Comparison of ENCODE assay signal across 21 cellular contexts in genomic region chr1:101332622-101333021, GRCh38.
DNase-seq lines count a peak whose midpoint lies in the region; ATAC-seq, FAIRE-seq and TF ChIP-seq lines count a peak whose summit lies in the region.
"Had no signal": no experiment of that assay in that cellular context is flagged by ENCODE, and none has a peak within 500 bp of the region (broad histone marks: within the 10 kb centered on the region; RNA-seq: fewer than 3 reads in every experiment).

No MANE protein-coding gene starts in this region.

- peaks cover 17% of the 10 kb centered on the region for H3K4me1 Mint-ChIP-seq in activated naive CD8-positive, alpha-beta T cell treated with anti-CD3 and anti-CD28 coated beads for 36 hours
- H3K4me1 Mint-ChIP-seq in activated naive CD8-positive, alpha-beta T cell treated with anti-CD3 and anti-CD28 coated beads, Interleukin-2, amount 50 U/mL, for 24 hours, result peaks cover 23% of the 10 kb centered on the region
- peaks cover 84 to 87% of the 10 kb centered on the region in 2 donors for H3K4me1 Mint-ChIP-seq in natural killer cell
- H3K4me1 Mint-ChIP-seq: CD4-positive, CD25-positive, alpha-beta regulatory T cell; GM23338 had no signal

- H3K36me3 ChIP-seq in GM12878 (ENCODE audit: control insufficient read depth in 2 of 2, insufficient read depth in 2 of 2, low read length in 1 of 2), result no peaks in the 10 kb centered on the region
- H3K36me3 ChIP-seq: BLaER1, HAP-1 had no signal

- no peak for ATAC-seq in activated naive CD8-positive, alpha-beta T cell treated with anti-CD3 and anti-CD28 coated beads, Interleukin-2, amount 50 U/mL, for 24 hours
- ATAC-seq in GM12878 (peak; percentile 56), natural killer cell (peak in 1 of 3 donors; percentile 18)
- ATAC-seq: CD8-positive, alpha-beta T cell; GM23338 had no signal

- SMC1A ChIA-PET in GM12878 (lab: Charles Lee; ENCODE audit: uncharacterized antibody, unreplicated experiment), result interaction anchor here (1.3 to 1.4 kb wide), 2 partner anchors 13 to 22 kb away, joined by 3 to 4 read pairs; no protein-coding TSS in a partner anchor

- intact Hi-C loops in GM12878 (cut with micrococcal nuclease; ENCODE audit: unreplicated experiment), result no loop called here
- intact Hi-C loops in natural killer cell (cut with micrococcal nuclease), result loop anchor here (1.0 to 10.0 kb wide), 4 partner anchors 23 to 620 kb away; no protein-coding TSS in a partner anchor

- H3K27me3 Mint-ChIP-seq in activated naive CD8-positive, alpha-beta T cell treated with anti-CD3 and anti-CD28 coated beads for 36 hours, result no peaks in the 10 kb centered on the region
- peaks cover 4% of the 10 kb centered on the region for H3K27me3 Mint-ChIP-seq in activated naive CD8-positive, alpha-beta T cell treated with anti-CD3 and anti-CD28 coated beads, Interleukin-2, amount 50 U/mL, for 24 hours
- H3K27me3 Mint-ChIP-seq in natural killer cell (ENCODE audit: low read depth in 2 of 2), result no peaks in the 10 kb centered on the region
- H3K27me3 Mint-ChIP-seq: B cell had no signal

- DNase-seq in activated naive CD8-positive, alpha-beta T cell treated with anti-CD3 and anti-CD28 coated beads for 36 hours, result no peak
- DNase-seq in activated naive CD8-positive, alpha-beta T cell treated with anti-CD3 and anti-CD28 coated beads, Interleukin-2, amount 50 U/mL, for 24 hours, result no peak
- DNase-seq in GM12878 (ENCODE audit: low read depth, low spot score), result no peak
- no peak for DNase-seq in natural killer cell
- no peak for DNase-seq in effector CD8-positive, alpha-beta T cell (lab: John Stamatoyannopoulos, UW)
- DNase-seq in activated CD4-positive, alpha-beta T cell treated with anti-CD3 and anti-CD28 coated beads, Interleukin-2, amount 50 U/mL, for 48 hours, result no peak
- no peak for DNase-seq in H54 (ENCODE audit: insufficient read length, low spot score)
- DNase-seq: Caco-2; CD4-positive, CD25-positive, alpha-beta regulatory T cell; CD8-positive, alpha-beta T cell; DMS153; DND-41; HFFc6 had no signal

- H3K9me3 ChIP-seq in GM12878 (replicated peaks; ENCODE audit: control insufficient read depth, insufficient read depth, low read length), result peaks cover 2% of the 10 kb centered on the region; the same call in 2 of the 3 replicates
- H3K9me3 ChIP-seq: Caco-2, HAP-1 had no signal

- H4K20me1 ChIP-seq in GM12878 (ENCODE audit: control insufficient read depth, insufficient read depth), result no peaks in the 10 kb centered on the region
- H4K20me1 ChIP-seq: BLaER1 had no signal

- no peak overlapping the region for H3K4me3 ChIP-seq in GM12878
- H3K4me3 ChIP-seq: BLaER1, GM23338, HAP-1 had no signal

- WGBS in GM12878 (ENCODE audit: insufficient coverage, insufficient replicate concordance, low lambda C conversion rate, missing lambda C conversion rate), result 96% methylated on average over 1 of the region's 1 CpG

- H3K9ac ChIP-seq in GM12878 (ENCODE audit: control insufficient read depth, insufficient read depth, low read length), result no peak overlapping the region
- H3K9ac ChIP-seq: BLaER1 had no signal

- BruUV-seq in GM12878 (replicated peaks; lab: Mats Ljungman, UMichigan), result no TSS peak

- H3K4me3 Mint-ChIP-seq in activated naive CD8-positive, alpha-beta T cell treated with anti-CD3 and anti-CD28 coated beads for 36 hours, result no peak overlapping the region
- no peak overlapping the region for H3K4me3 Mint-ChIP-seq in activated naive CD8-positive, alpha-beta T cell treated with anti-CD3 and anti-CD28 coated beads, Interleukin-2, amount 50 U/mL, for 24 hours
- H3K4me3 Mint-ChIP-seq in natural killer cell, result peak overlapping the region; percentile 77
- H3K4me3 Mint-ChIP-seq: B cell; CD4-positive, CD25-positive, alpha-beta regulatory T cell; CD8-positive, alpha-beta T cell; GM23338; HFFc6 had no signal

- H3K79me2 ChIP-seq in GM12878 (ENCODE audit: control insufficient read depth, insufficient read depth, low read length), result no peaks in the 10 kb centered on the region

- in situ Hi-C loops in GM12878 (cut with MboI), result no loop called here

- peaks cover 4% of the 10 kb centered on the region for H3K9me3 Mint-ChIP-seq in activated naive CD8-positive, alpha-beta T cell treated with anti-CD3 and anti-CD28 coated beads for 36 hours
- peaks cover 18% of the 10 kb centered on the region for H3K9me3 Mint-ChIP-seq in activated naive CD8-positive, alpha-beta T cell treated with anti-CD3 and anti-CD28 coated beads, Interleukin-2, amount 50 U/mL, for 24 hours
- H3K9me3 Mint-ChIP-seq in natural killer cell, result peaks cover 8% of the 10 kb centered on the region in 2 donors
- H3K9me3 Mint-ChIP-seq: CD8-positive, alpha-beta T cell; HFFc6 had no signal

- no peaks in the 10 kb centered on the region for H3K4me1 ChIP-seq in GM12878 (ENCODE audit: control insufficient read depth, insufficient read depth, low read length)
- H3K4me1 ChIP-seq: Caco-2, HAP-1 had no signal

- no peak overlapping the region for H2AFZ ChIP-seq in GM12878 (ENCODE audit: control insufficient read depth, low read depth, low read length)
- H2AFZ ChIP-seq: GM23338 had no signal

- RAD21 ChIA-PET in GM12878 (lab: Charles Lee; ENCODE audit: unreplicated experiment), result no interaction called here

- H3K27ac Mint-ChIP-seq in activated naive CD8-positive, alpha-beta T cell treated with anti-CD3 and anti-CD28 coated beads for 36 hours, result peak overlapping the region; percentile 22
- no peak overlapping the region for H3K27ac Mint-ChIP-seq in activated naive CD8-positive, alpha-beta T cell treated with anti-CD3 and anti-CD28 coated beads, Interleukin-2, amount 50 U/mL, for 24 hours
- H3K27ac Mint-ChIP-seq in natural killer cell, result peak overlapping the region; percentile 88 to 92
- H3K27ac Mint-ChIP-seq: B cell; CD4-positive, CD25-positive, alpha-beta regulatory T cell; CD8-positive, alpha-beta T cell; GM23338; HFFc6 had no signal

- peak; percentile 31 for FAIRE-seq in GM12878 (lab: Jason Lieb, UNC)
- no peak for FAIRE-seq in H54 (lab: Jason Lieb, UNC)
- FAIRE-seq: A204.1, G401.6 had no signal

- POLR2A ChIA-PET in GM12878 (lab: Charles Lee), result no interaction called here

- H3K27me3 ChIP-seq in GM12878 (replicated peaks in 1 of 2; ENCODE audit: control insufficient read depth in 2 of 2, insufficient read depth in 2 of 2, low read length in 1 of 2), result no peaks in the 10 kb centered on the region
- H3K27me3 ChIP-seq: BLaER1 had no signal

- 0 out of 4 replicates have a peak, but pooled peaks of 1 of the 2 experiments have one; percentile 14 for TF ChIP-seq EP300 in GM12878 (IDR thresholded peaks at IDR 0.05; ENCODE audit: borderline replicate concordance in 1 of 2, control insufficient read depth in 1 of 2, low read depth in 2 of 2, low read length in 2 of 2)

- H3K27ac ChIP-seq in GM12878 (ENCODE audit: control insufficient read depth, insufficient read depth), result no peak overlapping the region
- H3K27ac ChIP-seq: 22Rv1, BLaER1, C4-2B had no signal

- CTCF ChIA-PET in GM12878 (lab: Yijun Ruan, JAX), result interaction anchor here (0.9 kb wide), 1 partner anchor 106 kb away, joined by 3 read pairs; no protein-coding TSS in a partner anchor

- no peaks in the 10 kb centered on the region for H3K36me3 Mint-ChIP-seq in activated naive CD8-positive, alpha-beta T cell treated with anti-CD3 and anti-CD28 coated beads for 36 hours
- H3K36me3 Mint-ChIP-seq in activated naive CD8-positive, alpha-beta T cell treated with anti-CD3 and anti-CD28 coated beads, Interleukin-2, amount 50 U/mL, for 24 hours (ENCODE audit: low read depth), result no peaks in the 10 kb centered on the region
- peaks cover 14% of the 10 kb centered on the region for H3K36me3 Mint-ChIP-seq in natural killer cell
- H3K36me3 Mint-ChIP-seq: CD8-positive, alpha-beta T cell had no signal

- no peak for TF ChIP-seq RAD21 in GM12878 (IDR thresholded peaks at IDR 0.05; ENCODE audit: insufficient read depth, low read depth, low read length)

- TF ChIP-seq CTCF in GM12878 (IDR thresholded peaks at IDR 0.05 in 2 of 3, conservative IDR thresholded peaks at IDR 0.05 in 1 of 3; ENCODE audit: control insufficient read depth in 2 of 3, extremely low read depth in 1 of 3, insufficient read depth in 1 of 3, low read depth in 3 of 3, low read length in 3 of 3) (no peak), natural killer cell (IDR thresholded peaks at IDR 0.05) (no peak)

- no peak overlapping the region for H3K4me2 ChIP-seq in GM12878 (ENCODE audit: control insufficient read depth, insufficient read depth)
- H3K4me2 ChIP-seq: GM23338 had no signal

- TF ChIP-seq POLR2A in GM12878 (IDR thresholded peaks at IDR 0.05; ENCODE audit: low read depth, low read length), result no peak
- TF ChIP-seq POLR2A in H54 (IDR thresholded peaks at IDR 0.05; ENCODE audit: low read depth, low read length), result no peak

TF ChIP-seq in GM12878, 131 proteins besides CTCF, POLR2A, EP300 and RAD21 (continues in another document):
- TF ChIP-seq RAD51 (IDR thresholded peaks at IDR 0.05) (no peak), REST (IDR thresholded peaks at IDR 0.05; ENCODE audit: low read depth, low read length) (no peak), NBN (IDR thresholded peaks at IDR 0.05) (no peak), SP1 (IDR thresholded peaks at IDR 0.05; ENCODE audit: low read depth, low read length) (no peak), SREBF2 (IDR thresholded peaks at IDR 0.05; ENCODE audit: low read length) (no peak)
